ENCODE assay signal across 8 cellular contexts in genomic region chr16:67108931-67109406, GRCh38. TPM values are rescaled to one million over a fixed set of nuclear protein-coding genes. Genes with fewer than 3 reads are reported as not detected.
DNase-seq lines count a peak whose midpoint lies in the region; ATAC-seq, FAIRE-seq and TF ChIP-seq lines count a peak whose summit lies in the region.

No MANE protein-coding gene starts in this region.

- no peaks in the 10 kb centered on the region for H3K27me3 Mint-ChIP-seq in CD8-positive, alpha-beta memory T cell

- peak overlapping the region; percentile 92 to 97 (median 93) for H3K4me3 Mint-ChIP-seq in CD8-positive, alpha-beta memory T cell

- no peak for ATAC-seq in pancreas
- ATAC-seq in GM19455 (IDR thresholded peaks at IDR 0.05; ENCODE audit: unreplicated experiment): no peak

- no peaks in the 10 kb centered on the region for H3K9me3 ChIP-seq in CD8-positive, alpha-beta memory T cell (ENCODE audit: low read length)
- no peaks in the 10 kb centered on the region for H3K9me3 ChIP-seq in pancreas

- peak overlapping the region; percentile 69 for H3K27ac ChIP-seq in CD8-positive, alpha-beta memory T cell (ENCODE audit: low read depth, low read length)
- H3K27ac ChIP-seq in RWPE1: peak overlapping the region; percentile 73
- H3K27ac ChIP-seq in pancreas: peak overlapping the region; percentile 38 to 79 (median 59)

- H3K4me3 ChIP-seq in CD8-positive, alpha-beta memory T cell (ENCODE audit: low read length): peak overlapping the region; percentile 99
- H3K4me3 ChIP-seq in epithelial cell of proximal tubule (ENCODE audit: low read depth, low read length) (peak overlapping the region; percentile 99), pancreas (peak overlapping the region in 2 of 4 donors; percentile 81 to 97)

- no peak for FAIRE-seq in pancreas (lab: Jason Lieb, UNC)

- peaks cover 23 to 39% (median 32%) of the 10 kb centered on the region in 3 donors for H3K4me1 Mint-ChIP-seq in CD8-positive, alpha-beta memory T cell

- DNase-seq in CD8-positive, alpha-beta memory T cell: no peak
- no peak for DNase-seq in RWPE1 (ENCODE audit: low spot score)
- DNase-seq in epithelial cell of proximal tubule (ENCODE audit: low read depth): no peak
- DNase-seq in pancreas: peak in 1 of 6 donors; percentile 55
- DNase-seq in foreskin melanocyte: no peak
- no peak for DNase-seq in posterior vena cava (ENCODE audit: low spot score)
- DNase-seq in NCI-H82 (lab: John Stamatoyannopoulos, UW): no peak

- H3K36me3 Mint-ChIP-seq in CD8-positive, alpha-beta memory T cell: peaks cover 0 to 20% (median 0%) of the 10 kb centered on the region in 3 donors

- H3K27ac Mint-ChIP-seq in CD8-positive, alpha-beta memory T cell: peak overlapping the region in 4 of 8 donors; percentile 76 to 89 (median 84)

- H3K9me3 Mint-ChIP-seq in CD8-positive, alpha-beta memory T cell: no peaks in the 10 kb centered on the region

- POLR2A ChIA-PET in CD8-positive, alpha-beta memory T cell (lab: Charles Lee): no interaction called here
- POLR2A ChIA-PET in RWPE1 (lab: Yijun Ruan, JAX; ENCODE audit: low non-redundant PET): no interaction called here

- TF ChIP-seq CTCF in RWPE1 (conservative IDR thresholded peaks at IDR 0.05; ENCODE audit: low read depth) (no peak), epithelial cell of proximal tubule (conservative IDR thresholded peaks at IDR 0.05; ENCODE audit: low read depth, low read length) (no peak), pancreas (IDR thresholded peaks at IDR 0.05) (no peak)

- H3K27me3 ChIP-seq in CD8-positive, alpha-beta memory T cell (ENCODE audit: insufficient read depth, low read length, poor library complexity, severe bottlenecking): no peaks in the 10 kb centered on the region
- H3K27me3 ChIP-seq in pancreas: no peaks in the 10 kb centered on the region

- 78 to 79% methylated on average over 18 of the region's 18 CpGs for WGBS in pancreas, 2 donors

- peaks cover 25% of the 10 kb centered on the region for H3K4me1 ChIP-seq in CD8-positive, alpha-beta memory T cell (ENCODE audit: insufficient read depth, low read length)
- H3K4me1 ChIP-seq in pancreas: peaks cover 0 to 18% (median 4%) of the 10 kb centered on the region in 3 donors

- H3K36me3 ChIP-seq in CD8-positive, alpha-beta memory T cell (ENCODE audit: insufficient read depth, low read length): no peaks in the 10 kb centered on the region
- no peaks in the 10 kb centered on the region for H3K36me3 ChIP-seq in pancreas

- intact Hi-C loops in pancreas (cut with DNase I) (no loop called here), posterior vena cava (cut with DNase I) (no loop called here)

- CTCF ChIA-PET in CD8-positive, alpha-beta memory T cell (lab: Charles Lee): interaction anchor here (1.3 kb wide), 1 partner anchor 46 kb away, joined by 3 read pairs; no protein-coding TSS in a partner anchor
- CTCF ChIA-PET in RWPE1 (lab: Yijun Ruan, JAX): interaction anchor here (1.0 kb wide), 1 partner anchor 46 kb away, joined by 3 read pairs; no protein-coding TSS in a partner anchor

RNA-seq across cellular contexts. Expression of gene PHAF1, which starts 0.8 kb away (rescaled TPM):
- total RNA-seq in CD8-positive, alpha-beta memory T cell: 10 to 100 TPM; 20.2 to 21.2 TPM
- 14.7 TPM for polyA plus RNA-seq in CD8-positive, alpha-beta memory T cell
- total RNA-seq in epithelial cell of proximal tubule (14.7 and 16.4 TPM in 2 replicates), pancreas (1 to 10 TPM; 2.8 to 7.3 (median 4.2) TPM), posterior vena cava (10 to 100 TPM; 10.4 to 12.0 TPM)
- 1 to 10 TPM; 6.1 to 8.9 TPM for polyA plus RNA-seq in pancreas

RNA-seq across cellular contexts. Expression of gene B3GNT9, which starts 41.8 kb away (rescaled TPM):
- total RNA-seq in CD8-positive, alpha-beta memory T cell: 1 to 10 TPM; 2.4 to 2.7 TPM
- 5.0 TPM for polyA plus RNA-seq in CD8-positive, alpha-beta memory T cell
- total RNA-seq in epithelial cell of proximal tubule (1.0 and 2.0 TPM in 2 replicates), pancreas (1 to 10 TPM; 1.8 to 5.1 (median 3.5) TPM), posterior vena cava (10 to 100 TPM; 13.0 to 22.0 TPM)
- polyA plus RNA-seq in pancreas: 1 to 10 TPM; 3.0 to 9.3 TPM

RNA-seq across cellular contexts. Expression of gene TRADD, which starts 50.7 kb away (rescaled TPM):
- 10 to 100 TPM; 23.8 to 28.7 TPM for total RNA-seq in CD8-positive, alpha-beta memory T cell
- polyA plus RNA-seq in CD8-positive, alpha-beta memory T cell: 141 TPM
- total RNA-seq in epithelial cell of proximal tubule (17.6 and 30.6 TPM in 2 replicates), pancreas (10 to 100 TPM in 4 of 6 donors, 1 to 10 TPM in 2; 9.4 to 17.4 (median 11.5) TPM), posterior vena cava (10 to 100 TPM; 15.6 to 17.4 TPM)
- polyA plus RNA-seq in pancreas: 10 to 100 TPM; 21.3 to 33.3 TPM

RNA-seq across cellular contexts. Expression of gene FBXL8, which starts 50.8 kb away (rescaled TPM):
- 10 to 100 TPM; 10.5 to 14.3 TPM for total RNA-seq in CD8-positive, alpha-beta memory T cell
- 11.6 TPM for polyA plus RNA-seq in CD8-positive, alpha-beta memory T cell
- total RNA-seq in epithelial cell of proximal tubule (4.9 and 12.3 TPM in 2 replicates), pancreas (10 to 100 TPM; 12.9 to 31.7 (median 24.2) TPM), posterior vena cava (10 to 100 TPM in 1 of 2 donors, 1 to 10 TPM in 1; 9.2 to 13.0 TPM)
- polyA plus RNA-seq in pancreas: 10 to 100 TPM; 41.6 to 86.2 TPM

RNA-seq across cellular contexts. Expression of gene HSF4, which starts 55.6 kb away (rescaled TPM):
- 10 to 100 TPM; 11.6 to 13.3 TPM for total RNA-seq in CD8-positive, alpha-beta memory T cell
- polyA plus RNA-seq in CD8-positive, alpha-beta memory T cell: not detected
- total RNA-seq in epithelial cell of proximal tubule (0.14 and 0.63 TPM in 2 replicates), pancreas (10 to 100 TPM; 34.9 to 70.0 (median 49.1) TPM), posterior vena cava (10 to 100 TPM; 25.8 to 40.1 TPM)
- 100 to 1,000 TPM; 310 to 330 TPM for polyA plus RNA-seq in pancreas
